In genomic region chr6:163206196-163206595, GRCh38 we compare ENCODE assay signal across 7 cellular contexts.
"Had no signal": no experiment of that assay in that cellular context is flagged by ENCODE, and none has a peak within 500 bp of the region (broad histone marks: within the 10 kb centered on the region; RNA-seq: fewer than 3 reads in every experiment).

No MANE protein-coding gene starts in this region.

- ATAC-seq: HepG2 had no signal

- FAIRE-seq: HepG2, HTR-8/SVneo had no signal

- DNase-seq: IMR-90, KBM-7, KG1 had no signal

- H3K27ac ChIP-seq: HL-60, KMS-11 had no signal

- H3K9ac ChIP-seq: KMS-11 had no signal

- H3K4me2 ChIP-seq: KMS-11 had no signal
